Comparison of ENCODE assay signal across 1 cellular context in the genomic region with DNA sequence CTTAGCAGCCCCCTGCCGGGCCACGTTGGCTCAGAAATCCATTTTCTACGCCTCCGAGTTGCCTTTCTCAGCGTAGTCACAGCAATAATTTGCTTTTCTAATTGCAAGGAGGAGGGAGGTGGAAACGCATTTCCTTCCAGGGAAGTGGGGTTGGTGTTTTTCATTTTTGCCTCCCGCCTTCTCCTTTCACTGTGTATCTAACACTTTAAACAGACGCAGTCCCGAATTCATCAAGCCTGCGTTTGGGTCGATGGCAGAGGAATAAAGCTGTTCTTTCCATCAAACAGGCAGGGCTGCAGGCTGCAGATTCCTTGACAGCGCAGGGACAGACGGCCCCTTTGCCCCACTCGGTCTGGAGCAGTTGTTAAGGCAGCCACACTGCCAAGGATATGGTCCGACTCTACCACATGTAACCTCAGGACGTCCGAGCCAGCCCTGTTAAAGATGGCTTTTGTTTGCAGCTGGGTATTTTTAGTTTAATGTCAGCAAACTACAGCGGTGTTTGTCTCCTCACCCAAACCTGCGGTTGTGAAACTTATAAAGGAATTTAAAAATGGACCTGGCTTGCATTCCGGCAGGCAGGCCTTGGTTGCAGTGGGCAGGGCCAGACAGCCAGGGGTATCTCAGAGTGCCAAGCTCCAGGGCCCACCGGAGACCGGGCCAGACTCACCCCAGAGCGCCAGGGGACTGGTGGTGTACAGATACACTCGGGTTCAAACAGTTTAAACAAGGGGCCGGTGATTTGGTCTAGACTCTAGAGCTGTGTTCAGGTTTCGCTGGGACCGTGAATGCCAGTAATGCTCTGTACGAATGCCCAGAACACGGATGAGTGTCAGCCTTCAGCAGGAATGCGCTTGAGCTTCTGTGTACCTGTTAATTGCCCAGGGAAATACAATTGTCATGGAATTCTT.
TF ChIP-seq lines count a peak whose summit lies in the region.

No MANE protein-coding gene starts in this region.

TF ChIP-seq in IMR-90, 13 proteins besides CTCF, POLR2A, EP300 and RAD21:
- TF ChIP-seq NFE2L2 (IDR thresholded peaks at IDR 0.05; ENCODE audit: low read depth, low read length) = no peak
- TF ChIP-seq, protein P1, sequence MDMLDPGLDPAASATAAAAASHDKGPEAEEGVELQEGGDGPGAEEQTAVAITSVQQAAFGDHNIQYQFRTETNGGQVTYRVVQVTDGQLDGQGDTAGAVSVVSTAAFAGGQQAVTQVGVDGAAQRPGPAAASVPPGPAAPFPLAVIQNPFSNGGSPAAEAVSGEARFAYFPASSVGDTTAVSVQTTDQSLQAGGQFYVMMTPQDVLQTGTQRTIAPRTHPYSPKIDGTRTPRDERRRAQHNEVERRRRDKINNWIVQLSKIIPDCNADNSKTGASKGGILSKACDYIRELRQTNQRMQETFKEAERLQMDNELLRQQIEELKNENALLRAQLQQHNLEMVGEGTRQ (IDR thresholded peaks at IDR 0.05; ENCODE audit: low read depth, low read length) = no peak
- no peak for TF ChIP-seq CEBPB (IDR thresholded peaks at IDR 0.05; ENCODE audit: low read depth, low read length)
- TF ChIP-seq BHLHE40 (IDR thresholded peaks at IDR 0.05; ENCODE audit: low read depth, low read length) = no peak
- no peak for TF ChIP-seq MAFK (IDR thresholded peaks at IDR 0.05; ENCODE audit: low read depth, low read length)
- TF ChIP-seq MAZ (IDR thresholded peaks at IDR 0.05; ENCODE audit: borderline replicate concordance, low read depth, low read length) = no peak
- no peak for TF ChIP-seq RFX5 (IDR thresholded peaks at IDR 0.05; ENCODE audit: low read depth, low read length)
- TF ChIP-seq MXI1 (IDR thresholded peaks at IDR 0.05; ENCODE audit: borderline replicate concordance, low read depth, low read length) = no peak
- no peak for TF ChIP-seq SMC3 (IDR thresholded peaks at IDR 0.05; ENCODE audit: low read depth, low read length)
- TF ChIP-seq CHD1 (IDR thresholded peaks at IDR 0.05; ENCODE audit: low read depth, low read length) = no peak
- TF ChIP-seq, protein P2, sequence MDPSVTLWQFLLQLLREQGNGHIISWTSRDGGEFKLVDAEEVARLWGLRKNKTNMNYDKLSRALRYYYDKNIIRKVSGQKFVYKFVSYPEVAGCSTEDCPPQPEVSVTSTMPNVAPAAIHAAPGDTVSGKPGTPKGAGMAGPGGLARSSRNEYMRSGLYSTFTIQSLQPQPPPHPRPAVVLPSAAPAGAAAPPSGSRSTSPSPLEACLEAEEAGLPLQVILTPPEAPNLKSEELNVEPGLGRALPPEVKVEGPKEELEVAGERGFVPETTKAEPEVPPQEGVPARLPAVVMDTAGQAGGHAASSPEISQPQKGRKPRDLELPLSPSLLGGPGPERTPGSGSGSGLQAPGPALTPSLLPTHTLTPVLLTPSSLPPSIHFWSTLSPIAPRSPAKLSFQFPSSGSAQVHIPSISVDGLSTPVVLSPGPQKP (IDR thresholded peaks at IDR 0.05; ENCODE audit: borderline replicate concordance, low read depth, low read length) = no peak
- TF ChIP-seq RCOR1 (IDR thresholded peaks at IDR 0.05; ENCODE audit: insufficient replicate concordance, low read length) = no peak
- TF ChIP-seq FOS (IDR thresholded peaks at IDR 0.05; ENCODE audit: low read depth, low read length) = no peak
TF ChIP-seq in IMR-90: peak in this region for 0.
